1 cellular context compared by ENCODE assay signal in genomic region chr16:87365021-87365713, GRCh38.
TF ChIP-seq lines count a peak whose summit lies in the region.

No MANE protein-coding gene starts in this region.

TF ChIP-seq in HepG2, 621 proteins besides CTCF, POLR2A, EP300 and RAD21:
- TF ChIP-seq PTBP1 (IDR thresholded peaks at IDR 0.05; ENCODE audit: low read depth, low read length, poor library complexity, severe bottlenecking) (no peak), MTA1 (CRISPR knock-in tag; IDR thresholded peaks at IDR 0.05; ENCODE audit: borderline replicate concordance) (peak; percentile 30; the same call in 1 of the 2 replicates), ZNF224 (CRISPR knock-in tag; IDR thresholded peaks at IDR 0.05) (no peak), AGO2 (optimal IDR thresholded peaks at IDR 0.05; ENCODE audit: low read depth, low read length) (peak; percentile 70), NRL (CRISPR knock-in tag; IDR thresholded peaks at IDR 0.05; ENCODE audit: borderline replicate concordance) (peak; percentile 30; the same call in 1 of the 2 replicates), ZNF687 (CRISPR knock-in tag; IDR thresholded peaks at IDR 0.05) (peak; percentile 41; the same call in 1 of the 2 replicates), ZNF432 (CRISPR knock-in tag; IDR thresholded peaks at IDR 0.05; ENCODE audit: borderline replicate concordance) (no peak), WIZ (CRISPR knock-in tag; IDR thresholded peaks at IDR 0.05) (no peak), RBM22 (optimal IDR thresholded peaks at IDR 0.05; ENCODE audit: low read length) (peak; percentile 26), EED (CRISPR knock-in tag; IDR thresholded peaks at IDR 0.05) (0 out of 2 replicates have a peak, but pooled peaks have one; percentile 44), IRF9 (CRISPR knock-in tag; IDR thresholded peaks at IDR 0.05; ENCODE audit: borderline replicate concordance) (no peak), ARNT (IDR thresholded peaks at IDR 0.05) (no peak), FOXO4 (CRISPR knock-in tag; conservative IDR thresholded peaks at IDR 0.05) (0 out of 2 replicates have a peak, but pooled peaks have one; percentile 57), ZFY (CRISPR knock-in tag; IDR thresholded peaks at IDR 0.05) (0 out of 2 replicates have a peak, but pooled peaks have one; percentile 20)
